1 cellular context compared by ENCODE assay signal in the genomic region with DNA sequence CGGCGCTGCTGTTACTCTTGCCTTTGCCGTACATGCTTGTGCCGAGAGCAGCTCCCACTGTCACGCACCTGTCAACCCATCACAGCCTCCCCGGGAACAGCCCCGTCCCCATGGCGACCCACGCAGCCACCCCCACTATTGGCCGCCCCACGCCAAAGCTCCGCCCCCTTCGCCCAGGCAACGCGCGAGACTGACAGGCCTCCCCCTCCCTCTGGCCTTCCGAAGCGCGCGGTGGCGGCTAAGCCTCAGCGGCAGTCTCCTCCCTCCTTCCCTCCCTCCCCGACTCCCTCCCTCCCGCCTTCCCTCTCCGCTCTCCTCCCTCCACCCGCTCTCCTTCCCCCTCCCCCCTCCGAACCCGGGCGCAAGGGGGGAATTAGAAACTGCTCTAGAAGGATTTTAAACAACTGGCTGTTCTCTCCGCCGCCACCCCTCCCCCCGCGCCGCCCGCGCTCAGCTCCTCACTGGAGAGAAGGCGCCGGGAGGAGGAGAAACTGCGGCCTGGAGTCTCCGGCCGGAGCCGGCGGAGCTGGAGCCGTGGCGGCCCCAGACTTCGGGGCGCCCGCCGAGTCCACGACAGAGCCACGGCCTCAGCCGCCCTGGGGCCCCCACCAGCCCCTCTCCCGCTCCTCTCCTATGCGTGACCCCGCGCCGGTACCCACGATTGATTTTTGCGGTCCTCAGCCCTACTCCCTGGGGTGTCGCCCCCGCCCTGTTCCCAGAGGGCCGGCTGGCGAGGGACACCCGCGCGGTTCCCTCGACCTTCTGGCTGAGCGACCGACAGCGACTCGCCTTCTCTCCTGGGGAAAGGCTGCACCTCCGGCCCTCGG.
A peak's percentile ranks its signal among the peaks of the same experiment; 100 is the strongest.
TF ChIP-seq lines count a peak whose summit lies in the region.

A gene (minus strand): TSS at position 89 of the 827 bp plus-strand sequence. CDS start 55 bp downstream, at position 34.

TF ChIP-seq in K562, 482 proteins besides CTCF, POLR2A, EP300 and RAD21 (continued from another document and continues in another):
- TF ChIP-seq, protein P1, sequence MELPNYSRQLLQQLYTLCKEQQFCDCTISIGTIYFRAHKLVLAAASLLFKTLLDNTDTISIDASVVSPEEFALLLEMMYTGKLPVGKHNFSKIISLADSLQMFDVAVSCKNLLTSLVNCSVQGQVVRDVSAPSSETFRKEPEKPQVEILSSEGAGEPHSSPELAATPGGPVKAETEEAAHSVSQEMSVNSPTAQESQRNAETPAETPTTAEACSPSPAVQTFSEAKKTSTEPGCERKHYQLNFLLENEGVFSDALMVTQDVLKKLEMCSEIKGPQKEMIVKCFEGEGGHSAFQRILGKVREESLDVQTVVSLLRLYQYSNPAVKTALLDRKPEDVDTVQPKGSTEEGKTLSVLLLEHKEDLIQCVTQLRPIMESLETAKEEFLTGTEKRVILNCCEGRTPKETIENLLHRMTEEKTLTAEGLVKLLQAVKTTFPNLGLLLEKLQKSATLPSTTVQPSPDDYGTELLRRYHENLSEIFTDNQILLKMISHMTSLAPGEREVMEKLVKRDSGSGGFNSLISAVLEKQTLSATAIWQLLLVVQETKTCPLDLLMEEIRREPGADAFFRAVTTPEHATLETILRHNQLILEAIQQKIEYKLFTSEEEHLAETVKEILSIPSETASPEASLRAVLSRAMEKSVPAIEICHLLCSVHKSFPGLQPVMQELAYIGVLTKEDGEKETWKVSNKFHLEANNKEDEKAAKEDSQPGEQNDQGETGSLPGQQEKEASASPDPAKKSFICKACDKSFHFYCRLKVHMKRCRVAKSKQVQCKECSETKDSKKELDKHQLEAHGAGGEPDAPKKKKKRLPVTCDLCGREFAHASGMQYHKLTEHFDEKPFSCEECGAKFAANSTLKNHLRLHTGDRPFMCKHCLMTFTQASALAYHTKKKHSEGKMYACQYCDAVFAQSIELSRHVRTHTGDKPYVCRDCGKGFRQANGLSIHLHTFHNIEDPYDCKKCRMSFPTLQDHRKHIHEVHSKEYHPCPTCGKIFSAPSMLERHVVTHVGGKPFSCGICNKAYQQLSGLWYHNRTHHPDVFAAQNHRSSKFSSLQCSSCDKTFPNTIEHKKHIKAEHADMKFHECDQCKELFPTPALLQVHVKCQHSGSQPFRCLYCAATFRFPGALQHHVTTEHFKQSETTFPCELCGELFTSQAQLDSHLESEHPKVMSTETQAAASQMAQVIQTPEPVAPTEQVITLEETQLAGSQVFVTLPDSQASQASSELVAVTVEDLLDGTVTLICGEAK (IDR thresholded peaks at IDR 0.05), result no peak
- TF ChIP-seq, protein P1 (CRISPR knock-in tag; IDR thresholded peaks at IDR 0.05), result no peak
- no peak for TF ChIP-seq ZNF12 (CRISPR knock-in tag; IDR thresholded peaks at IDR 0.05)
- TF ChIP-seq ZNF143 (CRISPR knock-in tag; IDR thresholded peaks at IDR 0.05), result no peak
- TF ChIP-seq HSF4 (CRISPR knock-in tag; IDR thresholded peaks at IDR 0.05; ENCODE audit: borderline replicate concordance), result no peak
- peak; percentile 40; the same call in 1 of the 2 replicates for TF ChIP-seq CBFA2T3 (IDR thresholded peaks at IDR 0.05)
- no peak for TF ChIP-seq RBM39 (optimal IDR thresholded peaks at IDR 0.05; ENCODE audit: low read depth, low read length)
- no peak for TF ChIP-seq MTF1 (CRISPR knock-in tag; IDR thresholded peaks at IDR 0.05; ENCODE audit: borderline replicate concordance)
- TF ChIP-seq, protein P2, sequence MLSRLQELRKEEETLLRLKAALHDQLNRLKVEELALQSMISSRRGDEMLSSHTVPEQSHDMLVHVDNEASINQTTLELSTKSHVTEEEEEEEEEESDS (CRISPR knock-in tag; IDR thresholded peaks at IDR 0.05), result no peak
- TF ChIP-seq NFE2 (IDR thresholded peaks at IDR 0.05; ENCODE audit: low read depth), result peak; percentile 24; the same call in 1 of the 2 replicates
- TF ChIP-seq, protein P3, sequence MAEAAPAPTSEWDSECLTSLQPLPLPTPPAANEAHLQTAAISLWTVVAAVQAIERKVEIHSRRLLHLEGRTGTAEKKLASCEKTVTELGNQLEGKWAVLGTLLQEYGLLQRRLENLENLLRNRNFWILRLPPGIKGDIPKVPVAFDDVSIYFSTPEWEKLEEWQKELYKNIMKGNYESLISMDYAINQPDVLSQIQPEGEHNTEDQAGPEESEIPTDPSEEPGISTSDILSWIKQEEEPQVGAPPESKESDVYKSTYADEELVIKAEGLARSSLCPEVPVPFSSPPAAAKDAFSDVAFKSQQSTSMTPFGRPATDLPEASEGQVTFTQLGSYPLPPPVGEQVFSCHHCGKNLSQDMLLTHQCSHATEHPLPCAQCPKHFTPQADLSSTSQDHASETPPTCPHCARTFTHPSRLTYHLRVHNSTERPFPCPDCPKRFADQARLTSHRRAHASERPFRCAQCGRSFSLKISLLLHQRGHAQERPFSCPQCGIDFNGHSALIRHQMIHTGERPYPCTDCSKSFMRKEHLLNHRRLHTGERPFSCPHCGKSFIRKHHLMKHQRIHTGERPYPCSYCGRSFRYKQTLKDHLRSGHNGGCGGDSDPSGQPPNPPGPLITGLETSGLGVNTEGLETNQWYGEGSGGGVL (CRISPR knock-in tag; IDR thresholded peaks at IDR 0.05), result no peak
- TF ChIP-seq, protein P4, sequence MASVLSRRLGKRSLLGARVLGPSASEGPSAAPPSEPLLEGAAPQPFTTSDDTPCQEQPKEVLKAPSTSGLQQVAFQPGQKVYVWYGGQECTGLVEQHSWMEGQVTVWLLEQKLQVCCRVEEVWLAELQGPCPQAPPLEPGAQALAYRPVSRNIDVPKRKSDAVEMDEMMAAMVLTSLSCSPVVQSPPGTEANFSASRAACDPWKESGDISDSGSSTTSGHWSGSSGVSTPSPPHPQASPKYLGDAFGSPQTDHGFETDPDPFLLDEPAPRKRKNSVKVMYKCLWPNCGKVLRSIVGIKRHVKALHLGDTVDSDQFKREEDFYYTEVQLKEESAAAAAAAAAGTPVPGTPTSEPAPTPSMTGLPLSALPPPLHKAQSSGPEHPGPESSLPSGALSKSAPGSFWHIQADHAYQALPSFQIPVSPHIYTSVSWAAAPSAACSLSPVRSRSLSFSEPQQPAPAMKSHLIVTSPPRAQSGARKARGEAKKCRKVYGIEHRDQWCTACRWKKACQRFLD (CRISPR knock-in tag; IDR thresholded peaks at IDR 0.05), result peak; percentile 80; the same call in 1 of the 2 replicates
- TF ChIP-seq, protein P5, sequence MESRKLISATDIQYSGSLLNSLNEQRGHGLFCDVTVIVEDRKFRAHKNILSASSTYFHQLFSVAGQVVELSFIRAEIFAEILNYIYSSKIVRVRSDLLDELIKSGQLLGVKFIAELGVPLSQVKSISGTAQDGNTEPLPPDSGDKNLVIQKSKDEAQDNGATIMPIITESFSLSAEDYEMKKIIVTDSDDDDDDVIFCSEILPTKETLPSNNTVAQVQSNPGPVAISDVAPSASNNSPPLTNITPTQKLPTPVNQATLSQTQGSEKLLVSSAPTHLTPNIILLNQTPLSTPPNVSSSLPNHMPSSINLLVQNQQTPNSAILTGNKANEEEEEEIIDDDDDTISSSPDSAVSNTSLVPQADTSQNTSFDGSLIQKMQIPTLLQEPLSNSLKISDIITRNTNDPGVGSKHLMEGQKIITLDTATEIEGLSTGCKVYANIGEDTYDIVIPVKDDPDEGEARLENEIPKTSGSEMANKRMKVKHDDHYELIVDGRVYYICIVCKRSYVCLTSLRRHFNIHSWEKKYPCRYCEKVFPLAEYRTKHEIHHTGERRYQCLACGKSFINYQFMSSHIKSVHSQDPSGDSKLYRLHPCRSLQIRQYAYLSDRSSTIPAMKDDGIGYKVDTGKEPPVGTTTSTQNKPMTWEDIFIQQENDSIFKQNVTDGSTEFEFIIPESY (CRISPR knock-in tag; IDR thresholded peaks at IDR 0.05), result no peak; the same call in 1 of the 2 replicates
- no peak for TF ChIP-seq YBX1 (IDR thresholded peaks at IDR 0.05)
- TF ChIP-seq, protein P6, sequence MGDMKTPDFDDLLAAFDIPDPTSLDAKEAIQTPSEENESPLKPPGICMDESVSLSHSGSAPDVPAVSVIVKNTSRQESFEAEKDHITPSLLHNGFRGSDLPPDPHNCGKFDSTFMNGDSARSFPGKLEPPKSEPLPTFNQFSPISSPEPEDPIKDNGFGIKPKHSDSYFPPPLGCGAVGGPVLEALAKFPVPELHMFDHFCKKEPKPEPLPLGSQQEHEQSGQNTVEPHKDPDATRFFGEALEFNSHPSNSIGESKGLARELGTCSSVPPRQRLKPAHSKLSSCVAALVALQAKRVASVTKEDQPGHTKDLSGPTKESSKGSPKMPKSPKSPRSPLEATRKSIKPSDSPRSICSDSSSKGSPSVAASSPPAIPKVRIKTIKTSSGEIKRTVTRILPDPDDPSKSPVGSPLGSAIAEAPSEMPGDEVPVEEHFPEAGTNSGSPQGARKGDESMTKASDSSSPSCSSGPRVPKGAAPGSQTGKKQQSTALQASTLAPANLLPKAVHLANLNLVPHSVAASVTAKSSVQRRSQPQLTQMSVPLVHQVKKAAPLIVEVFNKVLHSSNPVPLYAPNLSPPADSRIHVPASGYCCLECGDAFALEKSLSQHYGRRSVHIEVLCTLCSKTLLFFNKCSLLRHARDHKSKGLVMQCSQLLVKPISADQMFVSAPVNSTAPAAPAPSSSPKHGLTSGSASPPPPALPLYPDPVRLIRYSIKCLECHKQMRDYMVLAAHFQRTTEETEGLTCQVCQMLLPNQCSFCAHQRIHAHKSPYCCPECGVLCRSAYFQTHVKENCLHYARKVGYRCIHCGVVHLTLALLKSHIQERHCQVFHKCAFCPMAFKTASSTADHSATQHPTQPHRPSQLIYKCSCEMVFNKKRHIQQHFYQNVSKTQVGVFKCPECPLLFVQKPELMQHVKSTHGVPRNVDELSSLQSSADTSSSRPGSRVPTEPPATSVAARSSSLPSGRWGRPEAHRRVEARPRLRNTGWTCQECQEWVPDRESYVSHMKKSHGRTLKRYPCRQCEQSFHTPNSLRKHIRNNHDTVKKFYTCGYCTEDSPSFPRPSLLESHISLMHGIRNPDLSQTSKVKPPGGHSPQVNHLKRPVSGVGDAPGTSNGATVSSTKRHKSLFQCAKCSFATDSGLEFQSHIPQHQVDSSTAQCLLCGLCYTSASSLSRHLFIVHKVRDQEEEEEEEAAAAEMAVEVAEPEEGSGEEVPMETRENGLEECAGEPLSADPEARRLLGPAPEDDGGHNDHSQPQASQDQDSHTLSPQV (IDR thresholded peaks at IDR 0.05), result peak; percentile 73
- TF ChIP-seq PCBP2 (IDR thresholded peaks at IDR 0.05; ENCODE audit: low read depth, low read length, poor library complexity, severe bottlenecking), result no peak
- TF ChIP-seq, protein P7, sequence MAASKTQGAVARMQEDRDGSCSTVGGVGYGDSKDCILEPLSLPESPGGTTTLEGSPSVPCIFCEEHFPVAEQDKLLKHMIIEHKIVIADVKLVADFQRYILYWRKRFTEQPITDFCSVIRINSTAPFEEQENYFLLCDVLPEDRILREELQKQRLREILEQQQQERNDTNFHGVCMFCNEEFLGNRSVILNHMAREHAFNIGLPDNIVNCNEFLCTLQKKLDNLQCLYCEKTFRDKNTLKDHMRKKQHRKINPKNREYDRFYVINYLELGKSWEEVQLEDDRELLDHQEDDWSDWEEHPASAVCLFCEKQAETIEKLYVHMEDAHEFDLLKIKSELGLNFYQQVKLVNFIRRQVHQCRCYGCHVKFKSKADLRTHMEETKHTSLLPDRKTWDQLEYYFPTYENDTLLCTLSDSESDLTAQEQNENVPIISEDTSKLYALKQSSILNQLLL (CRISPR knock-in tag; IDR thresholded peaks at IDR 0.05; ENCODE audit: borderline replicate concordance), result no peak
- no peak for TF ChIP-seq NR3C1 (CRISPR knock-in tag; IDR thresholded peaks at IDR 0.05)
- peak; percentile 94 for TF ChIP-seq HMGN3 (IDR thresholded peaks at IDR 0.05; ENCODE audit: borderline replicate concordance, extremely low read depth, insufficient read length, low read depth, low read length)
- TF ChIP-seq FOSL1 (tag; conservative IDR thresholded peaks at IDR 0.05), result peak; percentile 62
- TF ChIP-seq NR2C2 (CRISPR knock-in tag; IDR thresholded peaks at IDR 0.05), result no peak
- TF ChIP-seq NR2C2 (tag; IDR thresholded peaks at IDR 0.05), result peak; percentile 78
- TF ChIP-seq, protein P8, sequence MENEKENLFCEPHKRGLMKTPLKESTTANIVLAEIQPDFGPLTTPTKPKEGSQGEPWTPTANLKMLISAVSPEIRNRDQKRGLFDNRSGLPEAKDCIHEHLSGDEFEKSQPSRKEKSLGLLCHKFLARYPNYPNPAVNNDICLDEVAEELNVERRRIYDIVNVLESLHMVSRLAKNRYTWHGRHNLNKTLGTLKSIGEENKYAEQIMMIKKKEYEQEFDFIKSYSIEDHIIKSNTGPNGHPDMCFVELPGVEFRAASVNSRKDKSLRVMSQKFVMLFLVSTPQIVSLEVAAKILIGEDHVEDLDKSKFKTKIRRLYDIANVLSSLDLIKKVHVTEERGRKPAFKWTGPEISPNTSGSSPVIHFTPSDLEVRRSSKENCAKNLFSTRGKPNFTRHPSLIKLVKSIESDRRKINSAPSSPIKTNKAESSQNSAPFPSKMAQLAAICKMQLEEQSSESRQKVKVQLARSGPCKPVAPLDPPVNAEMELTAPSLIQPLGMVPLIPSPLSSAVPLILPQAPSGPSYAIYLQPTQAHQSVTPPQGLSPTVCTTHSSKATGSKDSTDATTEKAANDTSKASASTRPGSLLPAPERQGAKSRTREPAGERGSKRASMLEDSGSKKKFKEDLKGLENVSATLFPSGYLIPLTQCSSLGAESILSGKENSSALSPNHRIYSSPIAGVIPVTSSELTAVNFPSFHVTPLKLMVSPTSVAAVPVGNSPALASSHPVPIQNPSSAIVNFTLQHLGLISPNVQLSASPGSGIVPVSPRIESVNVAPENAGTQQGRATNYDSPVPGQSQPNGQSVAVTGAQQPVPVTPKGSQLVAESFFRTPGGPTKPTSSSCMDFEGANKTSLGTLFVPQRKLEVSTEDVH (IDR thresholded peaks at IDR 0.05; ENCODE audit: low read depth, partially characterized antibody), result peak; percentile 51
- peak; percentile 73 for TF ChIP-seq SMC3 (conservative IDR thresholded peaks at IDR 0.05; ENCODE audit: insufficient read depth, low read depth, low read length)
- TF ChIP-seq GATA2 (CRISPR knock-in tag; IDR thresholded peaks at IDR 0.05), result no peak
